Comparison of ENCODE assay signal across 22 cellular contexts in the genomic region with DNA sequence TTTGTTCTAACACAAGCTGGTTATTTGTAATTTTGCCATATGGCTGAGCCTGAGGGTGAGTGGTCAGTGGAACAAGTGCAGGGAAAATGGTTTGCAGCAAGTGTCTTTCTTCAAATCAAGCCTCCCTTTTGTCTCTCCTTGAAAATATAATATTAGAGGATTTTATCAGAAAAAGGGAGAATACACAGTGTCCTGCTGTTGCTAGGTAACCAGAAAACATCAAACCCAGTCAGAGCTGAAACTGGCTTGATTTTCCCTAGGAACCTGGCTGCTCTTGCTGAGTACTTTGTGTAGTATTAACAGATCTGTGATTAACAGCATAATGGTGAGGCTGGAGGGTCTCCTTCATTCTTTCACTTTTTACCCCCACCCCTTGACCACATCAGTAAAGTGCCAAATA.
DNase-seq lines count a peak whose midpoint lies in the region; ATAC-seq and TF ChIP-seq lines count a peak whose summit lies in the region.
"Had no signal": no experiment of that assay in that cellular context is flagged by ENCODE, and none has a peak within 500 bp of the region (broad histone marks: within the 10 kb centered on the region; RNA-seq: fewer than 3 reads in every experiment).

No MANE protein-coding gene starts in this region.

- no peak overlapping the region for H3K4me3 ChIP-seq in brain microvascular endothelial cell (ENCODE audit: low read depth, low read length)
- H3K4me3 ChIP-seq: dorsolateral prefrontal cortex, HAP-1 had no signal

- H3K27me3 ChIP-seq in brain microvascular endothelial cell (replicated peaks): no peaks in the 10 kb centered on the region
- H3K27me3 ChIP-seq: dorsolateral prefrontal cortex had no signal

- peak; percentile 34 for DNase-seq in Caki2 (ENCODE audit: low read depth)
- peak; percentile 71 for DNase-seq in M059J (ENCODE audit: low read depth)
- peak; percentile 58 for DNase-seq in brain microvascular endothelial cell
- DNase-seq in lung microvascular endothelial cell (ENCODE audit: low read depth in 2 of 2): peak; percentile 59 to 61
- no peak for DNase-seq in GF-D8 (lab: John Stamatoyannopoulos, UW)
- DNase-seq in ureter (ENCODE audit: low spot score): no peak
- no peak for DNase-seq in RKO (ENCODE audit: low spot score)
- DNase-seq: activated CD4-positive, CD25-positive, alpha-beta regulatory T cell treated with anti-CD3 and anti-CD28 coated beads, Interleukin-2, amount 50 U/mL, for 72 hours; activated CD8-positive, alpha-beta memory T cell treated with anti-CD3 and anti-CD28 coated beads, Interleukin-2, amount 10 ng/mL, durations not matched to agents 7 days and 5 days; activated effector memory CD4-positive, alpha-beta T cell treated with Interleukin-2 at 50 U/mL for 16 hours; AML-193; anterior cingulate cortex; Caco-2; dorsolateral prefrontal cortex; MM.1S; NCI-H2029; occipital lobe; SHP77 treated with DMSO at 0.1 percent for 48 hours; stimulated activated CD4-positive, alpha-beta T cell treated with anti-CD3 and anti-CD28 coated beads, Interleukin-4, amount 100 ng/mL, for 1 hour; stimulated activated CD8-positive, alpha-beta memory T cell treated with anti-CD3 and anti-CD28 coated beads, Interleukin-4, amount 100 ng/mL, for 48 hours had no signal

- ATAC-seq in HG02852 (IDR thresholded peaks at IDR 0.05; ENCODE audit: unreplicated experiment): no peak
- ATAC-seq: activated CD8-positive, alpha-beta memory T cell treated with anti-CD3 and anti-CD28 coated beads, Interleukin-2, amount 10 ng/mL, durations not matched to agents 7 days and 5 days had no signal

- no peaks in the 10 kb centered on the region for H3K36me3 ChIP-seq in brain microvascular endothelial cell (replicated peaks)
- H3K36me3 ChIP-seq: HAP-1 had no signal

- no peak overlapping the region for H3K27ac ChIP-seq in brain microvascular endothelial cell
- H3K27ac ChIP-seq: dorsolateral prefrontal cortex had no signal

- no peak for TF ChIP-seq CTCF in brain microvascular endothelial cell (IDR thresholded peaks at IDR 0.05; ENCODE audit: low read depth, low read length, missing control alignments)

- in situ Hi-C loops in Caki2 (cut with HindIII; ENCODE audit: low pct_unique_long_range_greater_than_20kb, low sequenced_read_pairs): no loop called here
- in situ Hi-C loops in brain microvascular endothelial cell (cut with HindIII; ENCODE audit: low pct_ligation_motif_present, low sequenced_read_pairs): no loop called here

Comparison
In these comparisons a context has a peak if more than half of its experiments do, and no peak if none do; other contexts are left out.
1. DNase-seq: peak in Caki2 (single experiment), M059J (single experiment), brain microvascular endothelial cell (single experiment) and lung microvascular endothelial cell (2 of 2); none in GF-D8 (single experiment), ureter (single experiment) and RKO (single experiment).